Comparison of ENCODE assay signal across 1 cellular context in genomic region chr18:9017900-9018217, GRCh38.
TF ChIP-seq lines count a peak whose summit lies in the region.

No MANE protein-coding gene starts in this region.

TF ChIP-seq in K562, 482 proteins besides CTCF, POLR2A, EP300 and RAD21 (continued from another document):
- 0 out of 2 replicates have a peak, but pooled peaks have one; percentile 13 for TF ChIP-seq ZNF668 (CRISPR knock-in tag; IDR thresholded peaks at IDR 0.05)
- no peak for TF ChIP-seq IFI16 (CRISPR knock-in tag; IDR thresholded peaks at IDR 0.05)
- no peak for TF ChIP-seq GTF2E2 (tag; IDR thresholded peaks at IDR 0.05)
- no peak for TF ChIP-seq ZNF449 (CRISPR knock-in tag; IDR thresholded peaks at IDR 0.05)
- TF ChIP-seq BACH1 (tag; IDR thresholded peaks at IDR 0.05) = no peak
- no peak for TF ChIP-seq HMG20A (CRISPR knock-in tag; conservative IDR thresholded peaks at IDR 0.05)
- no peak for TF ChIP-seq ZBTB26 (CRISPR knock-in tag; IDR thresholded peaks at IDR 0.05)
- 0 out of 2 replicates have a peak, but pooled peaks have one; percentile 55 for TF ChIP-seq ZNF395 (CRISPR knock-in tag; IDR thresholded peaks at IDR 0.05)
